Comparison of ENCODE assay signal across 21 cellular contexts in genomic region chr14:73325630-73326299, GRCh38.
DNase-seq lines count a peak whose midpoint lies in the region; ATAC-seq lines count a peak whose summit lies in the region.
"Had no signal": no experiment of that assay in that cellular context is flagged by ENCODE, and none has a peak within 500 bp of the region (broad histone marks: within the 10 kb centered on the region; RNA-seq: fewer than 3 reads in every experiment).

No MANE protein-coding gene starts in this region.

- H3K27ac ChIP-seq in CD4-positive, alpha-beta memory T cell (ENCODE audit: low read depth, low read length): peak overlapping the region; percentile 19
- H3K27ac ChIP-seq: esophagus squamous epithelium, KMS-11, neural progenitor cell, thoracic aorta had no signal

- H3K36me3 ChIP-seq in CD4-positive, alpha-beta memory T cell (ENCODE audit: insufficient read depth, low read length): no peaks in the 10 kb centered on the region
- H3K36me3 ChIP-seq: BE2C, neural progenitor cell had no signal

- no peaks in the 10 kb centered on the region for H3K27me3 ChIP-seq in CD4-positive, alpha-beta memory T cell (ENCODE audit: insufficient read depth, low read length)
- H3K27me3 ChIP-seq: BE2C, esophagus squamous epithelium, neural progenitor cell had no signal

- H3K4me3 ChIP-seq in CD4-positive, alpha-beta memory T cell (ENCODE audit: low read length in 2 of 2): no peak overlapping the region
- H3K4me3 ChIP-seq: esophagus squamous epithelium, neural progenitor cell, thoracic aorta had no signal

- POLR2A ChIA-PET in CD4-positive, alpha-beta memory T cell (lab: Charles Lee; ENCODE audit: partially characterized antibody): no interaction called here
- POLR2A ChIA-PET in activated CD4-positive, alpha-beta memory T cell treated with anti-CD3 and anti-CD28 coated beads for 36 hours (lab: Charles Lee): no interaction called here

- H3K9me3 ChIP-seq in CD4-positive, alpha-beta memory T cell (ENCODE audit: control insufficient read depth in 1 of 2, low read length in 2 of 2): no peaks in the 10 kb centered on the region
- H3K9me3 ChIP-seq: BE2C, esophagus squamous epithelium, thoracic aorta had no signal

- peak in 4 of 5 donors; percentile 4 to 31 (median 8) for DNase-seq in CD4-positive, alpha-beta memory T cell
- DNase-seq in ELF-1 (ENCODE audit: low read depth, low spot score) (peak; percentile 16), immature natural killer cell (peak in 1 of 3 donors; percentile 0), NCI-H1694 (lab: John Stamatoyannopoulos, UW) (no peak)
- DNase-seq in activated CD4-positive, alpha-beta memory T cell treated with anti-CD3 and anti-CD28 coated beads for 36 hours: no peak
- DNase-seq: activated CD8-positive, alpha-beta memory T cell treated with anti-CD3 and anti-CD28 coated beads for 24 hours; BE2C; DMS 273 treated with DMSO at 0.1 percent for 48 hours; esophagus squamous epithelium; glutamatergic neuron; mesenchymal stem cell; NCI-H1092 treated with DMSO at 0.1 percent for 48 hours; NCI-H2171 treated with DMSO at 0.1 percent for 48 hours; NCI-H82 had no signal

- no peak for ATAC-seq in HG02885 (IDR thresholded peaks at IDR 0.05; ENCODE audit: poor library complexity, unreplicated experiment)
- ATAC-seq in HG03025 (IDR thresholded peaks at IDR 0.05; ENCODE audit: low FRiP score, unreplicated experiment): no peak
- ATAC-seq: Panc1, SK-N-SH treated with all-trans-retinoic acid at 6 μM for 48 hours had no signal

- CTCF ChIA-PET in CD4-positive, alpha-beta memory T cell (lab: Charles Lee; ENCODE audit: partially characterized antibody): no interaction called here
- CTCF ChIA-PET in activated CD4-positive, alpha-beta memory T cell treated with anti-CD3 and anti-CD28 coated beads for 36 hours (lab: Charles Lee): no interaction called here

- H3K36me3 Mint-ChIP-seq in CD4-positive, alpha-beta memory T cell: peaks cover 6 to 11% of the 10 kb centered on the region in 2 donors
- peaks cover 4% of the 10 kb centered on the region for H3K36me3 Mint-ChIP-seq in activated CD4-positive, alpha-beta memory T cell treated with anti-CD3 and anti-CD28 coated beads for 36 hours
- H3K36me3 Mint-ChIP-seq in immature natural killer cell: peaks cover 0 to 7% (median 0%) of the 10 kb centered on the region in 3 donors
- H3K36me3 Mint-ChIP-seq: neural progenitor cell had no signal

- H3K4me1 Mint-ChIP-seq in CD4-positive, alpha-beta memory T cell: peaks cover 24 to 49% (median 39%) of the 10 kb centered on the region in 4 donors
- peaks cover 42% of the 10 kb centered on the region for H3K4me1 Mint-ChIP-seq in activated CD4-positive, alpha-beta memory T cell treated with anti-CD3 and anti-CD28 coated beads for 36 hours (ENCODE audit: low read depth)
- H3K4me1 Mint-ChIP-seq in immature natural killer cell: peaks cover 19 to 28% of the 10 kb centered on the region in 2 donors

- H3K4me1 ChIP-seq in CD4-positive, alpha-beta memory T cell (ENCODE audit: insufficient read depth, low read length): peaks cover 34% of the 10 kb centered on the region
- H3K4me1 ChIP-seq: esophagus squamous epithelium had no signal

- H3K4me3 Mint-ChIP-seq in CD4-positive, alpha-beta memory T cell: peak overlapping the region; percentile 55 to 78 (median 70)
- no peak overlapping the region for H3K4me3 Mint-ChIP-seq in activated CD4-positive, alpha-beta memory T cell treated with anti-CD3 and anti-CD28 coated beads for 36 hours
- H3K4me3 Mint-ChIP-seq in immature natural killer cell: no peak overlapping the region
- H3K4me3 Mint-ChIP-seq: neural progenitor cell had no signal

- intact Hi-C loops in CD4-positive, alpha-beta memory T cell (cut with micrococcal nuclease): no loop called here
- intact Hi-C loops in activated CD4-positive, alpha-beta memory T cell treated with anti-CD3 and anti-CD28 coated beads for 36 hours (cut with micrococcal nuclease): no loop called here

- H3K9me3 Mint-ChIP-seq in CD4-positive, alpha-beta memory T cell: no peaks in the 10 kb centered on the region
- H3K9me3 Mint-ChIP-seq in activated CD4-positive, alpha-beta memory T cell treated with anti-CD3 and anti-CD28 coated beads for 36 hours: no peaks in the 10 kb centered on the region
- no peaks in the 10 kb centered on the region for H3K9me3 Mint-ChIP-seq in immature natural killer cell
- H3K9me3 Mint-ChIP-seq: neural progenitor cell had no signal

- H3K27me3 Mint-ChIP-seq in CD4-positive, alpha-beta memory T cell: no peaks in the 10 kb centered on the region
- no peaks in the 10 kb centered on the region for H3K27me3 Mint-ChIP-seq in activated CD4-positive, alpha-beta memory T cell treated with anti-CD3 and anti-CD28 coated beads for 36 hours
- no peaks in the 10 kb centered on the region for H3K27me3 Mint-ChIP-seq in immature natural killer cell (ENCODE audit: low read depth in 3 of 3)

- peak overlapping the region; percentile 69 to 94 (median 82) for H3K27ac Mint-ChIP-seq in CD4-positive, alpha-beta memory T cell
- peak overlapping the region; percentile 64 for H3K27ac Mint-ChIP-seq in activated CD4-positive, alpha-beta memory T cell treated with anti-CD3 and anti-CD28 coated beads for 36 hours
- peak overlapping the region in 5 of 6 donors; percentile 56 to 78 (median 64) for H3K27ac Mint-ChIP-seq in immature natural killer cell
- H3K27ac Mint-ChIP-seq: neural progenitor cell had no signal

Comparison
In these comparisons a context has a peak if more than half of its experiments do, and no peak if none do; other contexts are left out.
1. DNase-seq: peak in CD4-positive, alpha-beta memory T cell (4 of 5) and ELF-1 (single experiment); none in activated CD4-positive, alpha-beta memory T cell treated with anti-CD3 and anti-CD28 coated beads for 36 hours (single experiment) and NCI-H1694 (single experiment).
2. H3K4me3 Mint-ChIP-seq: peak in CD4-positive, alpha-beta memory T cell (8 of 8); none in activated CD4-positive, alpha-beta memory T cell treated with anti-CD3 and anti-CD28 coated beads for 36 hours (single experiment) and immature natural killer cell (0 of 5).
3. Peak in every context shown above with its lines, with median percentiles within 50 percentile points of each other: H3K27ac Mint-ChIP-seq.